ENCODE assay signal across 21 cellular contexts in genomic region chr18:12046046-12046750, GRCh38. TPM values are rescaled to one million over a fixed set of nuclear protein-coding genes. Genes with fewer than 3 reads are reported as not detected.
DNase-seq lines count a peak whose midpoint lies in the region; ATAC-seq, FAIRE-seq and TF ChIP-seq lines count a peak whose summit lies in the region.
"Had no signal": no experiment of that assay in that cellular context is flagged by ENCODE, and none has a peak within 500 bp of the region (broad histone marks: within the 10 kb centered on the region; RNA-seq: fewer than 3 reads in every experiment).

No MANE protein-coding gene starts in this region.

- TF ChIP-seq POLR2A in body of pancreas (IDR thresholded peaks at IDR 0.05), result no peak

- intact Hi-C loops in activated CD4-positive, alpha-beta memory T cell treated with anti-CD3 and anti-CD28 coated beads for 36 hours (cut with micrococcal nuclease), result no loop called here
- intact Hi-C loops in body of pancreas (cut with DNase I) (loop anchor here (10.0 kb wide), 2 partner anchors 111 to 311 kb away; no protein-coding TSS in a partner anchor), aorta (cut with DNase I) (no loop called here)

- H3K4me3 ChIP-seq in body of pancreas (no peak overlapping the region), lung (no peak overlapping the region), aorta (ENCODE audit: low read length in 2 of 2) (no peak overlapping the region)
- H3K4me3 ChIP-seq: HAP-1, SJCRH30 had no signal

- H3K27me3 ChIP-seq in body of pancreas (no peaks in the 10 kb centered on the region), lung (ENCODE audit: control insufficient read depth, insufficient read depth) (no peaks in the 10 kb centered on the region), aorta (ENCODE audit: control insufficient read depth in 1 of 2, insufficient read depth in 2 of 2, low read length in 1 of 2) (no peaks in the 10 kb centered on the region)
- H3K27me3 ChIP-seq: SJCRH30 had no signal

- peaks cover 19% of the 10 kb centered on the region for H3K4me1 Mint-ChIP-seq in activated CD4-positive, alpha-beta memory T cell treated with anti-CD3 and anti-CD28 coated beads, Interleukin-2, amount 10 ng/mL, durations not matched to agents 7 days and 5 days
- H3K4me1 Mint-ChIP-seq in activated CD4-positive, alpha-beta memory T cell treated with anti-CD3 and anti-CD28 coated beads for 36 hours (ENCODE audit: low read depth), result peaks cover 18% of the 10 kb centered on the region

- peak; percentile 14 for ATAC-seq in body of pancreas
- no peak for ATAC-seq in lung (ENCODE audit: insufficient read depth, low FRiP score)
- ATAC-seq in aorta (ENCODE audit: low FRiP score), result no peak
- ATAC-seq in HG03097 (IDR thresholded peaks at IDR 0.05; ENCODE audit: low FRiP score, unreplicated experiment), result no peak

- no peak overlapping the region for H3K4me3 Mint-ChIP-seq in activated CD4-positive, alpha-beta memory T cell treated with anti-CD3 and anti-CD28 coated beads, Interleukin-2, amount 10 ng/mL, durations not matched to agents 7 days and 5 days
- H3K4me3 Mint-ChIP-seq in activated CD4-positive, alpha-beta memory T cell treated with anti-CD3 and anti-CD28 coated beads for 36 hours, result no peak overlapping the region
- H3K4me3 Mint-ChIP-seq: CD14-positive monocyte had no signal

- no peaks in the 10 kb centered on the region for H3K36me3 ChIP-seq in body of pancreas (replicated peaks in 1 of 2; ENCODE audit: insufficient read depth in 1 of 2, low read depth in 2 of 2)
- H3K36me3 ChIP-seq in lung (ENCODE audit: control insufficient read depth in 2 of 2, insufficient read depth in 2 of 2, low read length in 2 of 2), result no peaks in the 10 kb centered on the region
- H3K36me3 ChIP-seq in aorta (ENCODE audit: control insufficient read depth in 1 of 2, insufficient read depth in 2 of 2, low read length in 1 of 2), result no peaks in the 10 kb centered on the region
- H3K36me3 ChIP-seq: HAP-1, SJCRH30 had no signal

- no peak overlapping the region for H3K27ac Mint-ChIP-seq in activated CD4-positive, alpha-beta memory T cell treated with anti-CD3 and anti-CD28 coated beads, Interleukin-2, amount 10 ng/mL, durations not matched to agents 7 days and 5 days
- H3K27ac Mint-ChIP-seq in activated CD4-positive, alpha-beta memory T cell treated with anti-CD3 and anti-CD28 coated beads for 36 hours, result no peak overlapping the region
- H3K27ac Mint-ChIP-seq: CD14-positive monocyte had no signal

- peaks cover 6% of the 10 kb centered on the region for H3K4me1 ChIP-seq in body of pancreas
- no peaks in the 10 kb centered on the region for H3K4me1 ChIP-seq in lung (ENCODE audit: control insufficient read depth in 2 of 2, insufficient read depth in 2 of 2, low read length in 2 of 2)
- H3K4me1 ChIP-seq in aorta (ENCODE audit: control insufficient read depth in 1 of 2, insufficient read depth in 2 of 2, low read length in 2 of 2), result no peaks in the 10 kb centered on the region
- H3K4me1 ChIP-seq: HAP-1, SJCRH30 had no signal

- no peaks in the 10 kb centered on the region for H3K9me3 ChIP-seq in body of pancreas
- H3K9me3 ChIP-seq in lung (ENCODE audit: control insufficient read depth in 2 of 2, insufficient read depth in 1 of 2, low read length in 1 of 2), result no peaks in the 10 kb centered on the region
- no peaks in the 10 kb centered on the region for H3K9me3 ChIP-seq in aorta (ENCODE audit: control insufficient read depth, low read length)
- H3K9me3 ChIP-seq: HAP-1, SJCRH30 had no signal

- no peaks in the 10 kb centered on the region for H3K9me3 Mint-ChIP-seq in activated CD4-positive, alpha-beta memory T cell treated with anti-CD3 and anti-CD28 coated beads, Interleukin-2, amount 10 ng/mL, durations not matched to agents 7 days and 5 days
- no peaks in the 10 kb centered on the region for H3K9me3 Mint-ChIP-seq in activated CD4-positive, alpha-beta memory T cell treated with anti-CD3 and anti-CD28 coated beads for 36 hours
- H3K9me3 Mint-ChIP-seq: CD14-positive monocyte had no signal

- CTCF ChIA-PET in activated CD4-positive, alpha-beta memory T cell treated with anti-CD3 and anti-CD28 coated beads, Interleukin-2, amount 10 ng/mL, durations not matched to agents 7 days and 5 days (lab: Charles Lee), result no interaction called here
- CTCF ChIA-PET in activated CD4-positive, alpha-beta memory T cell treated with anti-CD3 and anti-CD28 coated beads for 36 hours (lab: Charles Lee), result interaction anchor here (0.9 kb wide), 1 partner anchor 190 kb away, joined by 4 read pairs; no protein-coding TSS in a partner anchor

- H3K27me3 Mint-ChIP-seq in activated CD4-positive, alpha-beta memory T cell treated with anti-CD3 and anti-CD28 coated beads, Interleukin-2, amount 10 ng/mL, durations not matched to agents 7 days and 5 days, result peaks cover 4% of the 10 kb centered on the region
- H3K27me3 Mint-ChIP-seq in activated CD4-positive, alpha-beta memory T cell treated with anti-CD3 and anti-CD28 coated beads for 36 hours, result peaks cover 9% of the 10 kb centered on the region

- H3K27ac ChIP-seq in body of pancreas, result no peak overlapping the region
- H3K27ac ChIP-seq in lung (ENCODE audit: low read depth in 1 of 2, low read length in 1 of 2), result no peak overlapping the region
- H3K27ac ChIP-seq in aorta (ENCODE audit: low read depth in 1 of 2, low read length in 2 of 2), result no peak overlapping the region
- H3K27ac ChIP-seq: 22Rv1, SJCRH30 had no signal

- POLR2A ChIA-PET in activated CD4-positive, alpha-beta memory T cell treated with anti-CD3 and anti-CD28 coated beads, Interleukin-2, amount 10 ng/mL, durations not matched to agents 7 days and 5 days (lab: Charles Lee), result no interaction called here
- POLR2A ChIA-PET in activated CD4-positive, alpha-beta memory T cell treated with anti-CD3 and anti-CD28 coated beads for 36 hours (lab: Charles Lee), result no interaction called here

- DNase-seq in activated CD4-positive, alpha-beta memory T cell treated with anti-CD3 and anti-CD28 coated beads, Interleukin-2, amount 10 ng/mL, durations not matched to agents 7 days and 5 days, result peak; percentile 12
- DNase-seq in activated CD4-positive, alpha-beta memory T cell treated with anti-CD3 and anti-CD28 coated beads for 36 hours, result no peak
- DNase-seq in body of pancreas (peak in 2 of 4 donors; percentile 36 to 43), lung (ENCODE audit: low spot score) (peak; percentile 25), urothelium cell line (ENCODE audit: low spot score) (no peak), cerebellar nuclear complex (lab: John Stamatoyannopoulos, UW) (no peak), aorta (no peak)
- DNase-seq: DND-41, KG1, NCI-H1694 treated with DMSO at 0.1 percent for 48 hours, NCI-H2107, NCI-H510A, NCI-H774, PC-3, SJCRH30 had no signal

- peak; percentile 71 for FAIRE-seq in urothelium cell line (lab: Jason Lieb, UNC)

- WGBS in body of pancreas, 2 donors, result 61 to 82% methylated on average over 5 to 13 of the region's 15 CpGs
- WGBS in lung, 2 donors, result 85 to 92% methylated on average over 15 of the region's 15 CpGs
- 92 to 93% methylated on average over 15 of the region's 15 CpGs for WGBS in aorta, 2 donors

- no peaks in the 10 kb centered on the region for H3K36me3 Mint-ChIP-seq in activated CD4-positive, alpha-beta memory T cell treated with anti-CD3 and anti-CD28 coated beads, Interleukin-2, amount 10 ng/mL, durations not matched to agents 7 days and 5 days (ENCODE audit: low read depth)
- no peaks in the 10 kb centered on the region for H3K36me3 Mint-ChIP-seq in activated CD4-positive, alpha-beta memory T cell treated with anti-CD3 and anti-CD28 coated beads for 36 hours
- H3K36me3 Mint-ChIP-seq: CD14-positive monocyte had no signal

- TF ChIP-seq CTCF in body of pancreas (IDR thresholded peaks at IDR 0.05) (peak in 1 of 7 experiments; percentile 9), lung (IDR thresholded peaks at IDR 0.05; ENCODE audit: control extremely low read depth, extremely low read depth) (no peak)

RNA-seq across cellular contexts. Expression of gene ANKRD62, which starts 47.4 kb away (rescaled TPM):
- not detected for total RNA-seq in activated CD4-positive, alpha-beta memory T cell treated with anti-CD3 and anti-CD28 coated beads, Interleukin-2, amount 10 ng/mL, durations not matched to agents 7 days and 5 days
- total RNA-seq in activated CD4-positive, alpha-beta memory T cell treated with anti-CD3 and anti-CD28 coated beads for 36 hours, result not detected
- 10 to 100 TPM; 13.0 to 14.2 TPM for total RNA-seq in body of pancreas
- under 1 TPM; 0.06 to 0.09 TPM for total RNA-seq in lung
- under 1 TPM in 1 of 2 donors, not detected in 1; 0.12 TPM for polyA plus RNA-seq in lung
- not detected for total RNA-seq in aorta
- not detected for polyA plus RNA-seq in aorta
- total RNA-seq: G401, PC-3, SJCRH30 had no signal
- polyA plus RNA-seq: AG04450, CD14-positive monocyte had no signal

Comparison
In these comparisons a context has a peak if more than half of its experiments do, and no peak if none do; other contexts are left out.
1. DNase-seq: peak in activated CD4-positive, alpha-beta memory T cell treated with anti-CD3 and anti-CD28 coated beads, Interleukin-2, amount 10 ng/mL, durations not matched to agents 7 days and 5 days (single experiment) and lung (single experiment); none in activated CD4-positive, alpha-beta memory T cell treated with anti-CD3 and anti-CD28 coated beads for 36 hours (single experiment), urothelium cell line (single experiment), cerebellar nuclear complex (0 of 2) and aorta (0 of 2).
2. RNA of gene ANKRD62, which starts 47.4 kb away (total RNA-seq): 13.0 to 14.2 TPM in body of pancreas; 0.06 to 0.09 TPM in lung, not detected in aorta, not detected in activated CD4-positive, alpha-beta memory T cell treated with anti-CD3 and anti-CD28 coated beads, Interleukin-2, amount 10 ng/mL, durations not matched to agents 7 days and 5 days and not detected in activated CD4-positive, alpha-beta memory T cell treated with anti-CD3 and anti-CD28 coated beads for 36 hours; every median in the first group is over 10 times any median in the second.